Comparison of ENCODE assay signal across 8 cellular contexts in genomic region chr12:6606331-6607131, GRCh38. TPM values are rescaled to one million over a fixed set of nuclear protein-coding genes. Genes with fewer than 3 reads are reported as not detected.
DNase-seq lines count a peak whose midpoint lies in the region; ATAC-seq and TF ChIP-seq lines count a peak whose summit lies in the region.

No MANE protein-coding gene starts in this region.

- no peak overlapping the region for H3K27ac Mint-ChIP-seq in neural crest cell (ENCODE audit: unreplicated experiment)
- H3K27ac Mint-ChIP-seq in type B pancreatic cell: peak overlapping the region; percentile 81

- TF ChIP-seq CTCF in GM13976 (IDR thresholded peaks at IDR 0.05; ENCODE audit: borderline replicate concordance, control extremely low read depth, extremely low read depth, insufficient read depth, missing control alignments): no peak
- TF ChIP-seq CTCF in foreskin keratinocyte (conservative IDR thresholded peaks at IDR 0.05): no peak
- no peak for TF ChIP-seq CTCF in neural crest cell (conservative IDR thresholded peaks at IDR 0.05)
- TF ChIP-seq CTCF in type B pancreatic cell (conservative IDR thresholded peaks at IDR 0.05): no peak

- in situ Hi-C loops in GM13976 (cut with MboI; ENCODE audit: low sequenced_read_pairs, unreplicated experiment): no loop called here

- ATAC-seq in foreskin keratinocyte: peak; percentile 11
- no peak for ATAC-seq in HG02759 (IDR thresholded peaks at IDR 0.05; ENCODE audit: unreplicated experiment)

- H3K27ac ChIP-seq in foreskin keratinocyte: peak overlapping the region; percentile 77

- H3K4me3 Mint-ChIP-seq in neural crest cell: peak overlapping the region; percentile 95
- no peak overlapping the region for H3K4me3 Mint-ChIP-seq in type B pancreatic cell

- H3K9me3 Mint-ChIP-seq in neural crest cell (no peaks in the 10 kb centered on the region), type B pancreatic cell (no peaks in the 10 kb centered on the region)

- H3K27me3 ChIP-seq in foreskin keratinocyte: no peaks in the 10 kb centered on the region

- peaks cover 23% of the 10 kb centered on the region for H3K4me1 ChIP-seq in foreskin keratinocyte

- H3K27me3 Mint-ChIP-seq in neural crest cell (ENCODE audit: low read depth) (no peaks in the 10 kb centered on the region), type B pancreatic cell (no peaks in the 10 kb centered on the region)

- DNase-seq in GM13976 (ENCODE audit: low spot score): peak; percentile 73
- peak; percentile 64 for DNase-seq in OCI-M1 (lab: John Stamatoyannopoulos, UW)
- DNase-seq in activated effector memory CD4-positive, alpha-beta T cell treated with anti-CD3 and anti-CD28 coated beads, Interleukin-2, amount 50 U/mL, for 16 hours: peak; percentile 86
- no peak for DNase-seq in foreskin keratinocyte
- peak; percentile 37 for DNase-seq in neural crest cell (ENCODE audit: low read depth, low spot score)
- peak; percentile 71 for DNase-seq in type B pancreatic cell (ENCODE audit: extremely low spot score, unreplicated experiment)
- DNase-seq in ecto neural progenitor cell (ENCODE audit: low spot score): no peak

- H3K36me3 Mint-ChIP-seq in neural crest cell (ENCODE audit: low read depth): peaks cover 19% of the 10 kb centered on the region
- H3K36me3 Mint-ChIP-seq in type B pancreatic cell: peaks cover 36% of the 10 kb centered on the region

- H3K4me1 Mint-ChIP-seq in neural crest cell (peaks cover 48% of the 10 kb centered on the region), type B pancreatic cell (ENCODE audit: unreplicated experiment) (peaks cover 20% of the 10 kb centered on the region)

RNA-seq across cellular contexts. Expression of gene CHD4, which starts 0.6 kb away (rescaled TPM):
- 156 and 174 TPM in 2 replicates for total RNA-seq in foreskin keratinocyte
- 90.9 and 98.5 TPM in 2 replicates for polyA plus RNA-seq in foreskin keratinocyte
- total RNA-seq in neural crest cell: 476 and 492 TPM in 2 replicates
- total RNA-seq in type B pancreatic cell (ENCODE audit: low replicate concordance): 270 and 289 TPM in 2 replicates

RNA-seq across cellular contexts. Expression of gene LPAR5, which starts 29.2 kb away (rescaled TPM):
- total RNA-seq in foreskin keratinocyte (9.8 and 13.4 TPM in 2 replicates), neural crest cell (not detected in 2 replicates), type B pancreatic cell (ENCODE audit: low replicate concordance) (2.7 and 19.9 TPM in 2 replicates)
- 12.8 and 14.4 TPM in 2 replicates for polyA plus RNA-seq in foreskin keratinocyte

RNA-seq across cellular contexts. Expression of gene NOP2, which starts 38.4 kb away (rescaled TPM):
- total RNA-seq in foreskin keratinocyte (64.2 and 65.6 TPM in 2 replicates), neural crest cell (73.3 and 75.1 TPM in 2 replicates), type B pancreatic cell (ENCODE audit: low replicate concordance) (60.9 and 106 TPM in 2 replicates)
- 46.8 and 61.1 TPM in 2 replicates for polyA plus RNA-seq in foreskin keratinocyte

RNA-seq across cellular contexts. Expression of gene ACRBP, which starts 40.7 kb away (rescaled TPM):
- total RNA-seq in foreskin keratinocyte (0.07 TPM in 1 of 2 replicates, not detected in the other), neural crest cell (1.9 and 2.4 TPM in 2 replicates), type B pancreatic cell (ENCODE audit: low replicate concordance) (3.9 and 7.1 TPM in 2 replicates)
- 0.09 and 0.11 TPM in 2 replicates for polyA plus RNA-seq in foreskin keratinocyte

RNA-seq across cellular contexts. Expression of gene IFFO1, which starts 50.7 kb away (rescaled TPM):
- total RNA-seq in foreskin keratinocyte (1.7 and 2.7 TPM in 2 replicates), neural crest cell (27.2 and 28.9 TPM in 2 replicates), type B pancreatic cell (ENCODE audit: low replicate concordance) (9.1 and 17.5 TPM in 2 replicates)
- 2.7 and 5.0 TPM in 2 replicates for polyA plus RNA-seq in foreskin keratinocyte

Comparison
In these comparisons a context has a peak if more than half of its experiments do, and no peak if none do; other contexts are left out.
1. DNase-seq: peak in GM13976 (single experiment), OCI-M1 (single experiment), activated effector memory CD4-positive, alpha-beta T cell treated with anti-CD3 and anti-CD28 coated beads, Interleukin-2, amount 50 U/mL, for 16 hours (single experiment), neural crest cell (single experiment) and type B pancreatic cell (single experiment); none in foreskin keratinocyte (0 of 2) and ecto neural progenitor cell (single experiment).